In the genomic region with DNA sequence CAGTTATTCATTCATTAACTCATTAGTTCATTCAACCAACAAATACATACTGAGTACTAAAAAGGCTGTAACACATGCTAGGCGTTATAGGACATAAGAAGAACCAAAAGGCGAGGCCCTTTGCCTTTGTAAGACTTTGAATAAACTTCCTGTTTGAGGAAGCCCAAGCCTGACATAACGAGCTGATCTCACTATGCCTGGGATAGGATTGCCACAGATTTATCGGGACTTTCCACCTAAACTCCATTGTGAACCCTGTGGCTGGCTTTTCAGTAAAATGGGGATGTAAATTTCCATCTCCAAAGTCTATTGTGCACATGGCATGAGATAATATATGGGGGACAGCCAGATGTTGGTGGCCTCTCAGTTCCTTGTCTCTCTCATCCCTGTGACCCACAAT, we compare ENCODE assay signal across 1 cellular context.
TF ChIP-seq lines count a peak whose summit lies in the region.

No MANE protein-coding gene starts in this region.

TF ChIP-seq in SK-N-SH treated with all-trans-retinoic acid at 6 μM for 48 hours, 23 proteins besides CTCF, POLR2A, EP300 and RAD21 (continued from another document):
- TF ChIP-seq, protein P1, sequence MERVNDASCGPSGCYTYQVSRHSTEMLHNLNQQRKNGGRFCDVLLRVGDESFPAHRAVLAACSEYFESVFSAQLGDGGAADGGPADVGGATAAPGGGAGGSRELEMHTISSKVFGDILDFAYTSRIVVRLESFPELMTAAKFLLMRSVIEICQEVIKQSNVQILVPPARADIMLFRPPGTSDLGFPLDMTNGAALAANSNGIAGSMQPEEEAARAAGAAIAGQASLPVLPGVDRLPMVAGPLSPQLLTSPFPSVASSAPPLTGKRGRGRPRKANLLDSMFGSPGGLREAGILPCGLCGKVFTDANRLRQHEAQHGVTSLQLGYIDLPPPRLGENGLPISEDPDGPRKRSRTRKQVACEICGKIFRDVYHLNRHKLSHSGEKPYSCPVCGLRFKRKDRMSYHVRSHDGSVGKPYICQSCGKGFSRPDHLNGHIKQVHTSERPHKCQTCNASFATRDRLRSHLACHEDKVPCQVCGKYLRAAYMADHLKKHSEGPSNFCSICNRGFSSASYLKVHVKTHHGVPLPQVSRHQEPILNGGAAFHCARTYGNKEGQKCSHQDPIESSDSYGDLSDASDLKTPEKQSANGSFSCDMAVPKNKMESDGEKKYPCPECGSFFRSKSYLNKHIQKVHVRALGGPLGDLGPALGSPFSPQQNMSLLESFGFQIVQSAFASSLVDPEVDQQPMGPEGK (CRISPR knock-in tag; IDR thresholded peaks at IDR 0.05; ENCODE audit: borderline replicate concordance), result no peak
- no peak for TF ChIP-seq SNAI2 (CRISPR knock-in tag; IDR thresholded peaks at IDR 0.05)
- no peak for TF ChIP-seq ISL1 (CRISPR knock-in tag; IDR thresholded peaks at IDR 0.05)
- TF ChIP-seq, protein P2, sequence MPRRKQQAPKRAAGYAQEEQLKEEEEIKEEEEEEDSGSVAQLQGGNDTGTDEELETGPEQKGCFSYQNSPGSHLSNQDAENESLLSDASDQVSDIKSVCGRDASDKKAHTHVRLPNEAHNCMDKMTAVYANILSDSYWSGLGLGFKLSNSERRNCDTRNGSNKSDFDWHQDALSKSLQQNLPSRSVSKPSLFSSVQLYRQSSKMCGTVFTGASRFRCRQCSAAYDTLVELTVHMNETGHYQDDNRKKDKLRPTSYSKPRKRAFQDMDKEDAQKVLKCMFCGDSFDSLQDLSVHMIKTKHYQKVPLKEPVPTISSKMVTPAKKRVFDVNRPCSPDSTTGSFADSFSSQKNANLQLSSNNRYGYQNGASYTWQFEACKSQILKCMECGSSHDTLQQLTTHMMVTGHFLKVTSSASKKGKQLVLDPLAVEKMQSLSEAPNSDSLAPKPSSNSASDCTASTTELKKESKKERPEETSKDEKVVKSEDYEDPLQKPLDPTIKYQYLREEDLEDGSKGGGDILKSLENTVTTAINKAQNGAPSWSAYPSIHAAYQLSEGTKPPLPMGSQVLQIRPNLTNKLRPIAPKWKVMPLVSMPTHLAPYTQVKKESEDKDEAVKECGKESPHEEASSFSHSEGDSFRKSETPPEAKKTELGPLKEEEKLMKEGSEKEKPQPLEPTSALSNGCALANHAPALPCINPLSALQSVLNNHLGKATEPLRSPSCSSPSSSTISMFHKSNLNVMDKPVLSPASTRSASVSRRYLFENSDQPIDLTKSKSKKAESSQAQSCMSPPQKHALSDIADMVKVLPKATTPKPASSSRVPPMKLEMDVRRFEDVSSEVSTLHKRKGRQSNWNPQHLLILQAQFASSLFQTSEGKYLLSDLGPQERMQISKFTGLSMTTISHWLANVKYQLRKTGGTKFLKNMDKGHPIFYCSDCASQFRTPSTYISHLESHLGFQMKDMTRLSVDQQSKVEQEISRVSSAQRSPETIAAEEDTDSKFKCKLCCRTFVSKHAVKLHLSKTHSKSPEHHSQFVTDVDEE (CRISPR knock-in tag; IDR thresholded peaks at IDR 0.05), result no peak
- no peak for TF ChIP-seq ZNF8 (CRISPR knock-in tag; IDR thresholded peaks at IDR 0.05)
- TF ChIP-seq TCF4 (CRISPR knock-in tag; IDR thresholded peaks at IDR 0.05; ENCODE audit: borderline replicate concordance), result no peak
- no peak for TF ChIP-seq ARNTL (CRISPR knock-in tag; IDR thresholded peaks at IDR 0.05; ENCODE audit: borderline replicate concordance, low read depth)
- TF ChIP-seq TOX (CRISPR knock-in tag; IDR thresholded peaks at IDR 0.05; ENCODE audit: borderline replicate concordance), result no peak
TF ChIP-seq in SK-N-SH treated with all-trans-retinoic acid at 6 μM for 48 hours: peak in this region for 0.
